Comparison of ENCODE assay signal across 23 cellular contexts in genomic region chr18:28091197-28091596, GRCh38.
"Had no signal": no experiment of that assay in that cellular context is flagged by ENCODE, and none has a peak within 500 bp of the region (broad histone marks: within the 10 kb centered on the region; RNA-seq: fewer than 3 reads in every experiment).

No MANE protein-coding gene starts in this region.

- H3K27ac Mint-ChIP-seq: activated CD4-positive, alpha-beta T cell treated with anti-CD3 and anti-CD28 coated beads, Interleukin-2, amount 10 ng/mL, durations not matched to agents 24 days and 14 days; activated CD8-positive, alpha-beta T cell treated with anti-CD3 and anti-CD28 coated beads for 36 hours; activated naive CD8-positive, alpha-beta T cell treated with anti-CD3 and anti-CD28 coated beads, Interleukin-2, amount 10 ng/mL, durations not matched to agents 7 days and 5 days; activated T-helper 17 cell treated with anti-CD3 and anti-CD28 coated beads, Interleukin-2, amount 50 U/mL, for 72 hours; dendritic cell treated with granulocyte-macrophage colony-stimulating factor and Interleukin-4, amounts not matched to agents 40 ng/mL and 50 ng/mL, for 4 days; memory B cell; naive B cell; T-cell had no signal

- DNase-seq: activated CD4-positive, alpha-beta T cell treated with anti-CD3 and anti-CD28 coated beads, Interleukin-2, amount 10 ng/mL, durations not matched to agents 24 days and 14 days; activated CD8-positive, alpha-beta T cell treated with anti-CD3 and anti-CD28 coated beads for 36 hours; activated naive CD4-positive, alpha-beta T cell; activated naive CD8-positive, alpha-beta T cell treated with anti-CD3 and anti-CD28 coated beads, Interleukin-2, amount 10 ng/mL, durations not matched to agents 7 days and 5 days; activated T-cell treated with anti-CD3 and anti-CD28 coated beads, Interleukin-2, amount 50 U/mL, for 1 hour; aorta; effector CD8-positive, alpha-beta T cell; heart left ventricle; left cardiac atrium; naive B cell; ovary; SK-N-SH; stimulated activated CD4-positive, alpha-beta T cell treated with anti-CD3 and anti-CD28 coated beads, Interleukin-2, amount 100 ng/mL, for 24 hours; stimulated activated naive CD4-positive, alpha-beta T cell treated with Interleukin-2 at 50 U/mL for 16 hours; T-cell; T1000; thyroid gland had no signal

- H3K9me3 ChIP-seq: esophagus muscularis mucosa, gastroesophageal sphincter, heart left ventricle, ovary, SK-N-SH, thyroid gland had no signal

- H3K27me3 Mint-ChIP-seq: activated CD4-positive, alpha-beta T cell treated with anti-CD3 and anti-CD28 coated beads, Interleukin-2, amount 10 ng/mL, durations not matched to agents 24 days and 14 days; activated CD8-positive, alpha-beta T cell treated with anti-CD3 and anti-CD28 coated beads for 36 hours; activated naive CD8-positive, alpha-beta T cell treated with anti-CD3 and anti-CD28 coated beads, Interleukin-2, amount 10 ng/mL, durations not matched to agents 7 days and 5 days; activated T-helper 17 cell treated with anti-CD3 and anti-CD28 coated beads, Interleukin-2, amount 50 U/mL, for 72 hours; dendritic cell treated with granulocyte-macrophage colony-stimulating factor and Interleukin-4, amounts not matched to agents 40 ng/mL and 50 ng/mL, for 4 days; memory B cell; naive B cell; T-cell had no signal

- H3K9ac ChIP-seq: SK-N-SH had no signal

- H3K4me3 Mint-ChIP-seq: activated CD4-positive, alpha-beta T cell treated with anti-CD3 and anti-CD28 coated beads, Interleukin-2, amount 10 ng/mL, durations not matched to agents 24 days and 14 days; activated CD8-positive, alpha-beta T cell treated with anti-CD3 and anti-CD28 coated beads for 36 hours; activated naive CD8-positive, alpha-beta T cell treated with anti-CD3 and anti-CD28 coated beads, Interleukin-2, amount 10 ng/mL, durations not matched to agents 7 days and 5 days; activated T-helper 17 cell treated with anti-CD3 and anti-CD28 coated beads, Interleukin-2, amount 50 U/mL, for 72 hours; dendritic cell treated with granulocyte-macrophage colony-stimulating factor and Interleukin-4, amounts not matched to agents 40 ng/mL and 50 ng/mL, for 4 days; memory B cell; naive B cell; T-cell had no signal

- H3K36me3 Mint-ChIP-seq: activated naive CD8-positive, alpha-beta T cell treated with anti-CD3 and anti-CD28 coated beads, Interleukin-2, amount 10 ng/mL, durations not matched to agents 7 days and 5 days; memory B cell; naive B cell; T-cell had no signal

- ATAC-seq: activated CD8-positive, alpha-beta T cell treated with anti-CD3 and anti-CD28 coated beads for 36 hours; activated T-helper 17 cell treated with anti-CD3 and anti-CD28 coated beads, Interleukin-2, amount 50 U/mL, for 72 hours; gastroesophageal sphincter; heart left ventricle; left cardiac atrium; T-cell had no signal

- H3K36me3 ChIP-seq: esophagus muscularis mucosa, gastroesophageal sphincter, heart left ventricle, ovary, thyroid gland had no signal

- H3K4me2 ChIP-seq: SK-N-SH had no signal

- H3K27ac ChIP-seq: esophagus muscularis mucosa, gastroesophageal sphincter, ovary, thyroid gland had no signal

- FAIRE-seq: endothelial cell of umbilical vein had no signal

- H3K4me3 ChIP-seq: esophagus muscularis mucosa, gastroesophageal sphincter, heart left ventricle, ovary, thyroid gland had no signal

- H3K9me3 Mint-ChIP-seq: activated CD4-positive, alpha-beta T cell treated with anti-CD3 and anti-CD28 coated beads, Interleukin-2, amount 10 ng/mL, durations not matched to agents 24 days and 14 days; activated CD8-positive, alpha-beta T cell treated with anti-CD3 and anti-CD28 coated beads for 36 hours; activated T-helper 17 cell treated with anti-CD3 and anti-CD28 coated beads, Interleukin-2, amount 50 U/mL, for 72 hours; dendritic cell treated with granulocyte-macrophage colony-stimulating factor and Interleukin-4, amounts not matched to agents 40 ng/mL and 50 ng/mL, for 4 days had no signal

- H3K27me3 ChIP-seq: esophagus muscularis mucosa, gastroesophageal sphincter, heart left ventricle, ovary, thyroid gland had no signal

- H3K4me1 Mint-ChIP-seq: activated CD4-positive, alpha-beta T cell treated with anti-CD3 and anti-CD28 coated beads, Interleukin-2, amount 10 ng/mL, durations not matched to agents 24 days and 14 days; activated naive CD8-positive, alpha-beta T cell treated with anti-CD3 and anti-CD28 coated beads, Interleukin-2, amount 10 ng/mL, durations not matched to agents 7 days and 5 days; activated T-helper 17 cell treated with anti-CD3 and anti-CD28 coated beads, Interleukin-2, amount 50 U/mL, for 72 hours; memory B cell; naive B cell; T-cell had no signal
